In the genomic region with DNA sequence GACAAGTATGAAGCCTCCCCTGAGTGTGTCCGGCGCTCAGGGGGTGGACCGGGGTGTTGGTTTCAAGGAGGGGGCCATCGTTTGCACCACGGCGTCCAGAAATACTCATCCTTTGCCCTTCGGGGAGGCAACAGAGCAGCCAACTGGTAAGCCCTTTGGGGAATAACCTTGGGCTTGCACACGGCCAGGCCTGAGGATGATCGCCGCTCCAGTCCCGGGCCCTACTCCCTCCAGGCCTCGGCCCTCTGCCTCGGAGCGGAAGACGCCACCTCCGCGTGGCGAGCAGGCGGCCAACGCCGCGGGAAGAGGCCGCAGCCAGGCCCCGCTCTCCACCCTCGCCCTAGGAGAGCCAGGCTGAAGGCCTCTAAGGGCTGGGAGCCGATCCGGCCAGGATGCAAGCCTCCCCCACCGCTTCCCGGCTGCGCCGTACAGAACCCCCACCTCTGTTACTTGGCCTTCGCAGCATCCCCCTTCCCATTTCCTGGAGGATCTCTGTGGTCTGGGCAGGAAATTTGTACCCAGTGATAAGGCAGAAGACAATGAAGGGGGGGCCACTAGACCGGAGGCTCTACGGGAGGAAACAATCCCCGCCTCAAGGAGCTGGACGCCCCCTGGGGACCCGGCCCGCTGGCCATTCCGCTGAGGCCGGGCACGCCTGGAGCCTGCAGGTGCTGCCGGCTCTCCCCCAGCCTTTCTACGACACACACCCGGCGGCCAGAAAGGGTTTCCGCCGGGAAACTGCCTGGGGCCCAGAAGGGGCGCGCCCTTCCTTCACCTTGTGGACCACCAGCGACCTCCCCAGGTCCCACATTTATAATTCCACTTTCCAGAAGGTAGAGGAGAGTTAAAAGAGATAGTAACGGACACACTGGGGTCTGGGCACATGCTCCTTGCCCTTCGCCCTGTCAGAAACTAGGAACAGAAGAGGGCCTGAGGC, we compare ENCODE assay signal across 1 cellular context.
TF ChIP-seq lines count a peak whose summit lies in the region.

No MANE protein-coding gene starts in this region.

TF ChIP-seq in A549, 52 proteins besides CTCF, POLR2A, EP300 and RAD21 (continued from another document):
- TF ChIP-seq, protein P1, sequence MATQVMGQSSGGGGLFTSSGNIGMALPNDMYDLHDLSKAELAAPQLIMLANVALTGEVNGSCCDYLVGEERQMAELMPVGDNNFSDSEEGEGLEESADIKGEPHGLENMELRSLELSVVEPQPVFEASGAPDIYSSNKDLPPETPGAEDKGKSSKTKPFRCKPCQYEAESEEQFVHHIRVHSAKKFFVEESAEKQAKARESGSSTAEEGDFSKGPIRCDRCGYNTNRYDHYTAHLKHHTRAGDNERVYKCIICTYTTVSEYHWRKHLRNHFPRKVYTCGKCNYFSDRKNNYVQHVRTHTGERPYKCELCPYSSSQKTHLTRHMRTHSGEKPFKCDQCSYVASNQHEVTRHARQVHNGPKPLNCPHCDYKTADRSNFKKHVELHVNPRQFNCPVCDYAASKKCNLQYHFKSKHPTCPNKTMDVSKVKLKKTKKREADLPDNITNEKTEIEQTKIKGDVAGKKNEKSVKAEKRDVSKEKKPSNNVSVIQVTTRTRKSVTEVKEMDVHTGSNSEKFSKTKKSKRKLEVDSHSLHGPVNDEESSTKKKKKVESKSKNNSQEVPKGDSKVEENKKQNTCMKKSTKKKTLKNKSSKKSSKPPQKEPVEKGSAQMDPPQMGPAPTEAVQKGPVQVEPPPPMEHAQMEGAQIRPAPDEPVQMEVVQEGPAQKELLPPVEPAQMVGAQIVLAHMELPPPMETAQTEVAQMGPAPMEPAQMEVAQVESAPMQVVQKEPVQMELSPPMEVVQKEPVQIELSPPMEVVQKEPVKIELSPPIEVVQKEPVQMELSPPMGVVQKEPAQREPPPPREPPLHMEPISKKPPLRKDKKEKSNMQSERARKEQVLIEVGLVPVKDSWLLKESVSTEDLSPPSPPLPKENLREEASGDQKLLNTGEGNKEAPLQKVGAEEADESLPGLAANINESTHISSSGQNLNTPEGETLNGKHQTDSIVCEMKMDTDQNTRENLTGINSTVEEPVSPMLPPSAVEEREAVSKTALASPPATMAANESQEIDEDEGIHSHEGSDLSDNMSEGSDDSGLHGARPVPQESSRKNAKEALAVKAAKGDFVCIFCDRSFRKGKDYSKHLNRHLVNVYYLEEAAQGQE (IDR thresholded peaks at IDR 0.05), result no peak
- TF ChIP-seq ESRRA (IDR thresholded peaks at IDR 0.05; ENCODE audit: borderline replicate concordance, low read length) (no peak), ZNF302 (CRISPR knock-in tag; IDR thresholded peaks at IDR 0.05) (no peak), CBX2 (IDR thresholded peaks at IDR 0.05; ENCODE audit: borderline replicate concordance, low read depth) (no peak), HDAC2 (IDR thresholded peaks at IDR 0.05) (no peak), NR3C1 (IDR thresholded peaks at IDR 0.05) (no peak), KDM1A (IDR thresholded peaks at IDR 0.05; ENCODE audit: low read depth) (no peak), HOXA7 (CRISPR knock-in tag; IDR thresholded peaks at IDR 0.05) (no peak), RFX5 (IDR thresholded peaks at IDR 0.05) (no peak)
- TF ChIP-seq, protein P2, sequence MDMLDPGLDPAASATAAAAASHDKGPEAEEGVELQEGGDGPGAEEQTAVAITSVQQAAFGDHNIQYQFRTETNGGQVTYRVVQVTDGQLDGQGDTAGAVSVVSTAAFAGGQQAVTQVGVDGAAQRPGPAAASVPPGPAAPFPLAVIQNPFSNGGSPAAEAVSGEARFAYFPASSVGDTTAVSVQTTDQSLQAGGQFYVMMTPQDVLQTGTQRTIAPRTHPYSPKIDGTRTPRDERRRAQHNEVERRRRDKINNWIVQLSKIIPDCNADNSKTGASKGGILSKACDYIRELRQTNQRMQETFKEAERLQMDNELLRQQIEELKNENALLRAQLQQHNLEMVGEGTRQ (IDR thresholded peaks at IDR 0.05), result no peak
- TF ChIP-seq, protein P3, sequence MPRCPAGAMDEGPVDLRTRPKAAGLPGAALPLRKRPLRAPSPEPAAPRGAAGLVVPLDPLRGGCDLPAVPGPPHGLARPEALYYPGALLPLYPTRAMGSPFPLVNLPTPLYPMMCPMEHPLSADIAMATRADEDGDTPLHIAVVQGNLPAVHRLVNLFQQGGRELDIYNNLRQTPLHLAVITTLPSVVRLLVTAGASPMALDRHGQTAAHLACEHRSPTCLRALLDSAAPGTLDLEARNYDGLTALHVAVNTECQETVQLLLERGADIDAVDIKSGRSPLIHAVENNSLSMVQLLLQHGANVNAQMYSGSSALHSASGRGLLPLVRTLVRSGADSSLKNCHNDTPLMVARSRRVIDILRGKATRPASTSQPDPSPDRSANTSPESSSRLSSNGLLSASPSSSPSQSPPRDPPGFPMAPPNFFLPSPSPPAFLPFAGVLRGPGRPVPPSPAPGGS (IDR thresholded peaks at IDR 0.05), result no peak
- TF ChIP-seq, protein P4, sequence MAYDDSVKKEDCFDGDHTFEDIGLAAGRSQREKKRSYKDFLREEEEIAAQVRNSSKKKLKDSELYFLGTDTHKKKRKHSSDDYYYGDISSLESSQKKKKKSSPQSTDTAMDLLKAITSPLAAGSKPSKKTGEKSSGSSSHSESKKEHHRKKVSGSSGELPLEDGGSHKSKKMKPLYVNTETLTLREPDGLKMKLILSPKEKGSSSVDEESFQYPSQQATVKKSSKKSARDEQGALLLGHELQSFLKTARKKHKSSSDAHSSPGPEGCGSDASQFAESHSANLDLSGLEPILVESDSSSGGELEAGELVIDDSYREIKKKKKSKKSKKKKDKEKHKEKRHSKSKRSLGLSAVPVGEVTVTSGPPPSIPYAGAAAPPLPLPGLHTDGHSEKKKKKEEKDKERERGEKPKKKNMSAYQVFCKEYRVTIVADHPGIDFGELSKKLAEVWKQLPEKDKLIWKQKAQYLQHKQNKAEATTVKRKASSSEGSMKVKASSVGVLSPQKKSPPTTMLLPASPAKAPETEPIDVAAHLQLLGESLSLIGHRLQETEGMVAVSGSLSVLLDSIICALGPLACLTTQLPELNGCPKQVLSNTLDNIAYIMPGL (CRISPR knock-in tag; IDR thresholded peaks at IDR 0.05; ENCODE audit: borderline replicate concordance), result no peak
TF ChIP-seq in A549: peak in this region for 0.
